In genomic region chr11:12324585-12324984, GRCh38 we compare ENCODE assay signal across 22 cellular contexts.
"Had no signal": no experiment of that assay in that cellular context is flagged by ENCODE, and none has a peak within 500 bp of the region (broad histone marks: within the 10 kb centered on the region; RNA-seq: fewer than 3 reads in every experiment).

No MANE protein-coding gene starts in this region.

- H3K9me3 ChIP-seq: MG63, SK-N-SH had no signal

- DNase-seq: Karpas-422, KG1, MG63, NCI-H1092, NCI-H1105 treated with DMSO at 0.1 percent for 48 hours, NCI-H1417 treated with DMSO at 0.1 percent for 48 hours, NCI-H146, NCI-H1694 treated with DMSO at 0.1 percent for 48 hours, NCI-H1930, NCI-H2081, NCI-H2107, NCI-H2171, NCI-H226, NCI-H446, NCI-H510A, NCI-H524 treated with DMSO at 0.1 percent for 48 hours, NCI-H69, NCI-H774, RPMI8226, SHP77, SK-N-SH, SW 1271 had no signal

- H3K4me3 ChIP-seq: MG63 had no signal

- H3K27me3 ChIP-seq: MG63 had no signal

- H3K9me2 ChIP-seq: SK-N-SH had no signal

- H3K36me3 ChIP-seq: MG63 had no signal

- H3K9ac ChIP-seq: SK-N-SH had no signal

- H3K4me2 ChIP-seq: SK-N-SH had no signal
